In genomic region chr13:21476893-21477472, GRCh38 we compare ENCODE assay signal across 8 cellular contexts. TPM values are rescaled to one million over a fixed set of nuclear protein-coding genes. Genes with fewer than 3 reads are reported as not detected.
A peak's percentile ranks its signal among the peaks of the same experiment; 100 is the strongest.
DNase-seq lines count a peak whose midpoint lies in the region; ATAC-seq and TF ChIP-seq lines count a peak whose summit lies in the region.

No MANE protein-coding gene starts in this region.

- no peaks in the 10 kb centered on the region for H3K9me3 ChIP-seq in DND-41 (ENCODE audit: insufficient read depth, low read length, severe bottlenecking)
- H3K9me3 ChIP-seq in heart right ventricle: no peaks in the 10 kb centered on the region
- no peaks in the 10 kb centered on the region for H3K9me3 ChIP-seq in tibial nerve

- H3K36me3 ChIP-seq in DND-41 (ENCODE audit: insufficient read depth, low read length): no peaks in the 10 kb centered on the region
- H3K36me3 ChIP-seq in heart right ventricle: no peaks in the 10 kb centered on the region
- no peaks in the 10 kb centered on the region for H3K36me3 ChIP-seq in tibial nerve

- TF ChIP-seq POLR2A in tibial nerve (IDR thresholded peaks at IDR 0.05): no peak

- H2AFZ ChIP-seq in DND-41 (ENCODE audit: low read depth, low read length): peak overlapping the region; percentile 62

- peak overlapping the region in 1 of 2 experiments; percentile 52; a peak in 2 of 4 replicates for H3K4me3 ChIP-seq in DND-41 (ENCODE audit: low read depth in 1 of 2, low read length in 2 of 2)
- peak overlapping the region in 9 of 10 donors; percentile 23 to 57 (median 50) for H3K4me3 ChIP-seq in heart right ventricle
- H3K4me3 ChIP-seq in tibial nerve: peak overlapping the region; percentile 14 to 48 (median 30)

- H3K27ac ChIP-seq in DND-41 (ENCODE audit: low read length) (no peak overlapping the region), heart right ventricle (peak overlapping the region in 6 of 10 donors; percentile 3 to 66 (median 48)), tibial nerve (peak overlapping the region in 2 of 4 donors; percentile 69 to 80)

- peak; percentile 93 for TF ChIP-seq CTCF in DND-41 (IDR thresholded peaks at IDR 0.05; ENCODE audit: borderline replicate concordance, extremely low read depth, low read length, poor library complexity, severe bottlenecking)
- peak; percentile 93 to 99 (median 98) for TF ChIP-seq CTCF in heart right ventricle (IDR thresholded peaks at IDR 0.05)
- TF ChIP-seq CTCF in tibial nerve (IDR thresholded peaks at IDR 0.05): peak; percentile 83 to 93 (median 90)

- intact Hi-C loops in heart right ventricle (cut with DNase I): loop anchor here in 8 of 10 donors (1.0 to 10.0 kb wide), 9 partner anchors 102 to 535 kb away; partner anchors contain the start of genes MRPL57 (in 1 of the 8) and SKA3 (in 1 of the 8)

- peak overlapping the region; percentile 39 for H3K9ac ChIP-seq in DND-41 (ENCODE audit: low read depth, low read length)

- no peaks in the 10 kb centered on the region for H4K20me1 ChIP-seq in DND-41 (ENCODE audit: insufficient read depth, low read length)

- DNase-seq in DND-41: peak; percentile 73
- DNase-seq in M059J (ENCODE audit: low read depth): peak; percentile 65
- peak; percentile 78 for DNase-seq in SKM-1 treated with dmso at 0.1 percent for 144 hours (lab: John Stamatoyannopoulos, UW; ENCODE audit: unreplicated experiment)
- DNase-seq in activated naive CD8-positive, alpha-beta T cell treated with anti-CD3 and anti-CD28 coated beads, Interleukin-2, amount 50 U/mL, for 16 hours (ENCODE audit: low read depth, low spot score): peak; percentile 63
- peak; percentile 81 to 86 for DNase-seq in heart right ventricle
- DNase-seq in pons (ENCODE audit: low spot score): peak; percentile 98
- peak; percentile 44 to 82 for DNase-seq in tibial nerve (ENCODE audit: low spot score in 2 of 2)

- WGBS in heart right ventricle, 2 donors: 5 to 10% methylated on average over 18 of the region's 18 CpGs
- WGBS in tibial nerve, 2 donors: 1 to 3% methylated on average over 18 of the region's 18 CpGs

- peak overlapping the region; percentile 57 for H3K4me2 ChIP-seq in DND-41 (ENCODE audit: insufficient read depth, low read length)

- peak; percentile 76 for ATAC-seq in DND-41 (ENCODE audit: insufficient read depth, low read depth)
- peak; percentile 87 for ATAC-seq in GM21737 (IDR thresholded peaks at IDR 0.05; ENCODE audit: unreplicated experiment)
- peak; percentile 80 to 91 (median 87) for ATAC-seq in heart right ventricle

- H3K27me3 ChIP-seq in DND-41 (ENCODE audit: insufficient read depth, low read length, poor library complexity) (no peaks in the 10 kb centered on the region), heart right ventricle (no peaks in the 10 kb centered on the region), tibial nerve (no peaks in the 10 kb centered on the region)

- TF ChIP-seq EP300 in tibial nerve (IDR thresholded peaks at IDR 0.05): peak in 1 of 2 donors; percentile 14

- peaks cover 14% of the 10 kb centered on the region; the same call in 1 of the 2 replicates for H3K4me1 ChIP-seq in DND-41 (ENCODE audit: insufficient read depth, low read length)
- peaks cover 0 to 20% (median 9%) of the 10 kb centered on the region in 9 donors for H3K4me1 ChIP-seq in heart right ventricle
- H3K4me1 ChIP-seq in tibial nerve: peaks cover 0 to 22% (median 6%) of the 10 kb centered on the region in 4 donors

- no peaks in the 10 kb centered on the region for H3K79me2 ChIP-seq in DND-41 (ENCODE audit: insufficient read depth, low read length)

RNA-seq across cellular contexts. Expression of gene ZDHHC20, which starts 17.9 kb away (rescaled TPM):
- 102 and 105 TPM in 2 replicates for total RNA-seq in M059J (2014; rRNA removed; shearing (Covaris generic))
- total RNA-seq in heart right ventricle: 10 to 100 TPM; 11.4 to 28.5 (median 14.8) TPM
- 1 to 10 TPM; 6.3 to 8.4 TPM for polyA plus RNA-seq in heart right ventricle
- 10 to 100 TPM; 46.1 to 61.0 (median 55.5) TPM for total RNA-seq in tibial nerve
